In the genomic region with DNA sequence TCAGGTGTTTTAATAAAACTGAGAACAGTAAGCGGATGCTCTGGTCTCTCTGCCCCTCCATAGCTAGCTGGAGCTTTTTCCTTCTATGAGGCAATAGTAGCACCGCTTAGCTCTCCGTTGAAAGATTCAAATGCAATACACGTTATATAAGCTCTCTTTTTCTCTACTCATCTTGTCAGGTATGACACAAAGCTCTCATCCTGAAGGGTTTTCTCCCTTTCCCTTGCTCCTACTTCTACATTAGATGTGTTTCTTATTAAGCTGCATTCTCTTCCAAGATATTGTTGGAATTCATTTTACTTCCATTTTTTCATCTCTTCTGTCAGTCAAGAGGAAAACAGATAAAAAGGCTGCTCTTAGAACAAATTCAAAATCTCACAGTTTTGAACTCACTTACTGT, we compare ENCODE assay signal across 8 cellular contexts.
"Had no signal": no experiment of that assay in that cellular context is flagged by ENCODE, and none has a peak within 500 bp of the region (broad histone marks: within the 10 kb centered on the region; RNA-seq: fewer than 3 reads in every experiment).

No MANE protein-coding gene starts in this region.

- H3K9me3 ChIP-seq: HAP-1 had no signal

- H3K9me3 Mint-ChIP-seq: H9 had no signal

- H2AFZ ChIP-seq: GM23248 had no signal

- H3K27ac ChIP-seq: GM23248 had no signal

- H3K27ac Mint-ChIP-seq: H9, HFFc6 had no signal

- H3K9ac ChIP-seq: GM23248 had no signal

- H3K4me3 ChIP-seq: GM23248, HAP-1 had no signal

- H3K4me1 ChIP-seq: HAP-1 had no signal

- H3K36me3 ChIP-seq: HAP-1 had no signal

- DNase-seq: GM23248, GOT3, H7, H9, HCEC 1CT, HFFc6 had no signal

- H3K4me3 Mint-ChIP-seq: H9, HFFc6 had no signal

- ATAC-seq: HCT116 had no signal
